9 cellular contexts compared by ENCODE assay signal in genomic region chr11:47553417-47553746, GRCh38. TPM values are rescaled to one million over a fixed set of nuclear protein-coding genes. Genes with fewer than 3 reads are reported as not detected.
A peak's percentile ranks its signal among the peaks of the same experiment; 100 is the strongest.
DNase-seq lines count a peak whose midpoint lies in the region; ATAC-seq, FAIRE-seq and TF ChIP-seq lines count a peak whose summit lies in the region.
"Had no signal": no experiment of that assay in that cellular context is flagged by ENCODE, and none has a peak within 500 bp of the region (broad histone marks: within the 10 kb centered on the region; RNA-seq: fewer than 3 reads in every experiment).

No MANE protein-coding gene starts in this region.

- no peaks in the 10 kb centered on the region for H3K36me3 ChIP-seq in gastrocnemius medialis

- no peak for TF ChIP-seq POLR2A in gastrocnemius medialis (IDR thresholded peaks at IDR 0.05)

- H3K4me1 ChIP-seq in gastrocnemius medialis: peaks cover 40 to 56% of the 10 kb centered on the region in 2 donors

- in situ Hi-C loops in gastrocnemius medialis (cut with MboI; ENCODE audit: low sequenced_read_pairs in 4 of 4): no loop called here

- H3K27ac Mint-ChIP-seq in T-helper 2 cell treated with Interferon-gamma antibody and Interleukin-4, amounts not matched to agents 5 μg/mL and 100 μg/mL, for 36 hours: peak overlapping the region; percentile 74
- H3K27ac Mint-ChIP-seq in T-helper 17 cell: peak overlapping the region; percentile 79

- no peaks in the 10 kb centered on the region for H3K27me3 ChIP-seq in gastrocnemius medialis

- H3K4me1 Mint-ChIP-seq in T-helper 2 cell treated with Interferon-gamma antibody and Interleukin-4, amounts not matched to agents 5 μg/mL and 100 μg/mL, for 36 hours (ENCODE audit: low read depth): peaks cover 28% of the 10 kb centered on the region
- peaks cover 29% of the 10 kb centered on the region for H3K4me1 Mint-ChIP-seq in T-helper 17 cell

- peak overlapping the region; percentile 90 for H3K4me3 Mint-ChIP-seq in T-helper 2 cell treated with Interferon-gamma antibody and Interleukin-4, amounts not matched to agents 5 μg/mL and 100 μg/mL, for 36 hours
- peak overlapping the region; percentile 97 for H3K4me3 Mint-ChIP-seq in T-helper 17 cell

- no peak for FAIRE-seq in HTR-8/SVneo (lab: Jason Lieb, UNC)

- peak overlapping the region; percentile 96 to 99 (median 97) for H3K27ac ChIP-seq in gastrocnemius medialis

- no peaks in the 10 kb centered on the region for H3K9me3 Mint-ChIP-seq in T-helper 2 cell treated with Interferon-gamma antibody and Interleukin-4, amounts not matched to agents 5 μg/mL and 100 μg/mL, for 36 hours

- intact Hi-C loops in gastrocnemius medialis (cut with DNase I; ENCODE audit: low total_unique reads): loop anchor here (1.0 to 10.0 kb wide), 5 partner anchors 29 to 369 kb away; partner anchors contain the start of genes PACSIN3 and SLC39A13

- no peak for DNase-seq in T-helper 2 cell treated with Interferon-gamma antibody and Interleukin-4, amounts not matched to agents 5 μg/mL and 100 μg/mL, for 36 hours (ENCODE audit: low spot score)
- no peak for DNase-seq in T-helper 2 cell
- no peak for DNase-seq in T-helper 17 cell
- peak; percentile 52 to 74 for DNase-seq in foreskin fibroblast
- DNase-seq in gastrocnemius medialis: no peak
- no peak for DNase-seq in HTR-8/SVneo (ENCODE audit: insufficient read length, low spot score)
- no peak for DNase-seq in SW 1271 (lab: John Stamatoyannopoulos, UW)

- H3K4me3 ChIP-seq in foreskin fibroblast (ENCODE audit: low read depth in 1 of 2, low read length in 2 of 2) (peak overlapping the region; percentile 59 to 99), gastrocnemius medialis (peak overlapping the region; percentile 91 to 95 (median 92))

- peaks cover 24% of the 10 kb centered on the region for H3K36me3 Mint-ChIP-seq in T-helper 2 cell treated with Interferon-gamma antibody and Interleukin-4, amounts not matched to agents 5 μg/mL and 100 μg/mL, for 36 hours (ENCODE audit: low read depth)
- H3K36me3 Mint-ChIP-seq in T-helper 17 cell (ENCODE audit: low read depth): no peaks in the 10 kb centered on the region

- ATAC-seq in HG02973 (IDR thresholded peaks at IDR 0.05; ENCODE audit: unreplicated experiment): peak; percentile 21
- peak; percentile 20 for ATAC-seq in T-helper 17 cell
- peak in 1 of 2 donors; percentile 3 for ATAC-seq in gastrocnemius medialis

- H3K9me3 ChIP-seq in T-helper 17 cell (ENCODE audit: control insufficient read depth, low read length, poor library complexity, severe bottlenecking) (no peaks in the 10 kb centered on the region), gastrocnemius medialis (no peaks in the 10 kb centered on the region)

- no peaks in the 10 kb centered on the region for H3K27me3 Mint-ChIP-seq in T-helper 2 cell treated with Interferon-gamma antibody and Interleukin-4, amounts not matched to agents 5 μg/mL and 100 μg/mL, for 36 hours (ENCODE audit: low read depth)
- no peaks in the 10 kb centered on the region for H3K27me3 Mint-ChIP-seq in T-helper 17 cell

- TF ChIP-seq CTCF in foreskin fibroblast (IDR thresholded peaks at IDR 0.05; ENCODE audit: low read depth, low read length) (peak; percentile 1), gastrocnemius medialis (IDR thresholded peaks at IDR 0.05 in 4 of 5, conservative IDR thresholded peaks at IDR 0.05 in 1 of 5) (peak in 4 of 5 experiments; percentile 8 to 31 (median 26))

RNA-seq across cellular contexts. Expression of gene CELF1, which starts 0.5 kb away (rescaled TPM):
- 100 to 1,000 TPM; 113 to 127 TPM for total RNA-seq in T-helper 17 cell
- 100 to 1,000 TPM; 106 to 185 (median 136) TPM for total RNA-seq in gastrocnemius medialis

RNA-seq across cellular contexts. Expression of gene PTPMT1, which starts 12.0 kb away (rescaled TPM):
- total RNA-seq in T-helper 17 cell (10 to 100 TPM; 19.2 to 23.8 TPM), gastrocnemius medialis (10 to 100 TPM; 58.2 to 87.9 (median 79.8) TPM)

RNA-seq across cellular contexts. Expression of gene KBTBD4, which starts 25.4 kb away (rescaled TPM):
- total RNA-seq in T-helper 17 cell (10 to 100 TPM; 20.0 to 23.7 TPM), gastrocnemius medialis (10 to 100 TPM; 25.0 to 35.6 (median 30.4) TPM)

RNA-seq across cellular contexts. Expression of gene NDUFS3, which starts 25.5 kb away (rescaled TPM):
- total RNA-seq in T-helper 17 cell (10 to 100 TPM; 90.6 to 92.4 TPM), gastrocnemius medialis (100 to 1,000 TPM; 143 to 240 (median 194) TPM)

RNA-seq across cellular contexts. Expression of gene FAM180B, which starts 33.1 kb away (rescaled TPM):
- total RNA-seq in T-helper 17 cell (under 1 TPM; 0.23 to 0.47 TPM), gastrocnemius medialis (not detected)
- total RNA-seq: dermis microvascular lymphatic vessel endothelial cell had no signal

Comparison
In these comparisons a context has a peak if more than half of its experiments do, and no peak if none do; other contexts are left out.
1. DNase-seq: peak in foreskin fibroblast (2 of 2); none in T-helper 2 cell treated with Interferon-gamma antibody and Interleukin-4, amounts not matched to agents 5 μg/mL and 100 μg/mL, for 36 hours (single experiment), T-helper 2 cell (0 of 5), T-helper 17 cell (0 of 3), gastrocnemius medialis (0 of 2), HTR-8/SVneo (single experiment) and SW 1271 (0 of 2).